1 cellular context compared by ENCODE assay signal in the genomic region with DNA sequence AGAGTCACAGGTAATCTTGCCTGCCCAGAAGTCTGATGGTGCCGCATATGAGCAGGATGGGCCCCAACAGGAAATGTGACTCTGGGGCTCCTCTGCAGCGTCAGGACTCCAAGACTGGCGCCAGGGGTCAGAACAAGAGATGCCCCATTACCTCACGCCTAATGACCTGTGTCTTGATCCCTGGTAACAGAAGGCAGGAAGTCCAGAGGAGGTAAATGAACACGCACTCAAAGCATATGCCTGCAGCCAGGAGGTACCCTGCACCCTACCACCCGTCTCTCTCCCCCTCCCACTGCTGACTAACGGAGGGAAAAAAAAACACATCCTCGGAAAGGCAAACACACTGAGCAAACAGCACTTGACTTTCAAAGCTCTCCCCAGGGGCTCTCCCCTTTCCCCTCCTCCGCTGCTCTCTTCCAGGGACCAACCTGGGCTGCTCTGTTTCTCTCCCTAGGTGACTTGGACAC.
TF ChIP-seq lines count a peak whose summit lies in the region.

No MANE protein-coding gene starts in this region.

TF ChIP-seq in HEK293, 187 proteins besides CTCF, POLR2A, EP300 and RAD21 (continued from another document):
- TF ChIP-seq KLF7 (tag by site-specific recombination; IDR thresholded peaks at IDR 0.05; ENCODE audit: borderline replicate concordance) (no peak), ZBTB48 (tag by site-specific recombination; IDR thresholded peaks at IDR 0.05) (peak; percentile 67), ZNF341 (tag by site-specific recombination; IDR thresholded peaks at IDR 0.05; ENCODE audit: low read depth) (peak; percentile 29; the same call in 1 of the 2 replicates), HOXA7 (CRISPR knock-in tag; IDR thresholded peaks at IDR 0.05; ENCODE audit: borderline replicate concordance) (no peak), ZXDB (tag by site-specific recombination; IDR thresholded peaks at IDR 0.05) (peak; percentile 24; the same call in 1 of the 2 replicates), PATZ1 (tag by site-specific recombination; IDR thresholded peaks at IDR 0.05) (peak; percentile 37; the same call in 1 of the 2 replicates), FEZF1 (tag by site-specific recombination; IDR thresholded peaks at IDR 0.05) (peak; percentile 98), ZIC2 (tag by site-specific recombination; IDR thresholded peaks at IDR 0.05) (peak; percentile 95), ZNF223 (tag by site-specific recombination; IDR thresholded peaks at IDR 0.05) (no peak), ZBTB1 (tag by site-specific recombination; IDR thresholded peaks at IDR 0.05) (no peak), AEBP2 (tag by site-specific recombination; IDR thresholded peaks at IDR 0.05; ENCODE audit: borderline replicate concordance) (no peak), GLIS1 (tag by site-specific recombination; IDR thresholded peaks at IDR 0.05) (peak; percentile 93), SETDB1 (IDR thresholded peaks at IDR 0.05; ENCODE audit: insufficient read length, low read length) (no peak), ZNF423 (tag by site-specific recombination; IDR thresholded peaks at IDR 0.05) (peak; percentile 80), ZNF174 (tag by site-specific recombination; IDR thresholded peaks at IDR 0.05) (no peak), ZEB2 (tag by site-specific recombination; IDR thresholded peaks at IDR 0.05) (no peak), HOXD13 (CRISPR knock-in tag; IDR thresholded peaks at IDR 0.05; ENCODE audit: borderline replicate concordance) (no peak), ZNF610 (tag by site-specific recombination; IDR thresholded peaks at IDR 0.05; ENCODE audit: borderline replicate concordance) (no peak), ZNF501 (tag by site-specific recombination; IDR thresholded peaks at IDR 0.05) (no peak), ZBTB8A (tag by site-specific recombination; IDR thresholded peaks at IDR 0.05) (peak; percentile 47; the same call in 1 of the 2 replicates), EGR2 (tag by site-specific recombination; IDR thresholded peaks at IDR 0.05; ENCODE audit: low read depth) (0 out of 2 replicates have a peak, but pooled peaks have one; percentile 15), GFI1B (tag by site-specific recombination; IDR thresholded peaks at IDR 0.05) (peak; percentile 99), SCRT2 (tag by site-specific recombination; IDR thresholded peaks at IDR 0.05) (no peak), ZNF626 (tag by site-specific recombination; IDR thresholded peaks at IDR 0.05) (no peak)
